14 cellular contexts compared by ENCODE assay signal in the genomic region with DNA sequence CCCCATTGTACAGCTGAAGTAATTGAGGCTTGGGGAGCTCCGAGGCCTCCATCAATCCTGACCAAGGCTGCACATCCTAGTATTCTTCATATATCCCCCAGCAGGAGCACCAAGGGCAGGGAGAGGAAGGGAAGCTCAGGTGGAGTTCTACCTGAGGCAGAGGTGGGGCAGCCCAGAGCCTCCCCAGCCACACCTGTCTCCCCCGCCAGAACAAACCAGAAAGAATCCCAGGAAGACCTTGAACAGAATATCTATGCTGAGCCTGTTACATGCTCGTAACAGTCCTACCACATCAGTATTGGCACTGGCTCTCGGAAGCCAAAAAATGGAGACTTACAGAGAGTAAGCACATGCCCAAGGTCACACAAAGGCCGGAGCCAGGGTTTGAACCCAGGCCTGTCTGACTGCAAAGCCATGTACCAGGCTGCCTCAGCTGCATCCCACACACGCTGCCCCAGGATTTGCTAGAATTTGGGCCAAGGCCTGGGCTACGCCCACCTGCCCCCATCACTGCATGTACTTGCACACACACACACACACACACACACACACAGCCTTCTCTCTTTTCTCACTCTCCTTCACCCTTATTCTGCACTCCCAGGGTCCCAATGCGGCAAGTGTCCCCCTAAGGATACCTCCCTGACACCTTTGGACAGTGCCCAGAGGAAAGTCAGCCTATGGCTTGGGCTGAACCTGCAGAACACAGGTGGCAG. TPM values are rescaled to one million over a fixed set of nuclear protein-coding genes. Genes with fewer than 3 reads are reported as not detected.
DNase-seq lines count a peak whose midpoint lies in the region; TF ChIP-seq lines count a peak whose summit lies in the region.
"Had no signal": no experiment of that assay in that cellular context is flagged by ENCODE, and none has a peak within 500 bp of the region (broad histone marks: within the 10 kb centered on the region; RNA-seq: fewer than 3 reads in every experiment).

No MANE protein-coding gene starts in this region.

- H3K36me3 Mint-ChIP-seq in T-helper 1 cell treated with Interleukin-12 subunit alpha and Interleukin-12 subunit beta and Interleukin-4 antibody, amounts not matched to agents 30 μg/mL and 1 μg/mL, for 36 hours (ENCODE audit: low read depth) = peaks cover 31% of the 10 kb centered on the region
- H3K36me3 Mint-ChIP-seq in neural progenitor cell = peaks cover 4% of the 10 kb centered on the region

- peak overlapping the region; percentile 98 for H3K27ac Mint-ChIP-seq in T-helper 1 cell treated with Interleukin-12 subunit alpha and Interleukin-12 subunit beta and Interleukin-4 antibody, amounts not matched to agents 30 μg/mL and 1 μg/mL, for 36 hours
- H3K27ac Mint-ChIP-seq in neural progenitor cell = no peak overlapping the region

- H3K4me2 ChIP-seq in MM.1S (ENCODE audit: low read depth, low read length) (peak overlapping the region; percentile 74), neural progenitor cell (peak overlapping the region; percentile 52)

- H3K27me3 ChIP-seq in MM.1S (replicated peaks; ENCODE audit: insufficient read depth, low read length) (no peaks in the 10 kb centered on the region), colonic mucosa (no peaks in the 10 kb centered on the region), neural progenitor cell (peaks cover 11% of the 10 kb centered on the region), ovary (no peaks in the 10 kb centered on the region)
- H3K27me3 ChIP-seq: pancreas had no signal

- H3K27ac ChIP-seq in MM.1S (ENCODE audit: low read length) (peak overlapping the region; percentile 95), colonic mucosa (peak overlapping the region; percentile 82), neural progenitor cell (no peak overlapping the region), ovary (no peak overlapping the region)
- H3K27ac ChIP-seq: pancreas, thoracic aorta had no signal

- H3K9me2 ChIP-seq in MM.1S (replicated peaks; ENCODE audit: insufficient read depth, low read length) = no peaks in the 10 kb centered on the region

- H3K9ac ChIP-seq in MM.1S (ENCODE audit: low read length) = peak overlapping the region; percentile 98
- peak overlapping the region; percentile 31 to 76 for H3K9ac ChIP-seq in colonic mucosa (ENCODE audit: low read depth in 2 of 2, low read length in 2 of 2)
- no peak overlapping the region for H3K9ac ChIP-seq in neural progenitor cell

- TF ChIP-seq EP300 in ovary (IDR thresholded peaks at IDR 0.05) = no peak

- H3K36me3 ChIP-seq in MM.1S (replicated peaks; ENCODE audit: insufficient read depth, low read length) = peaks cover 12% of the 10 kb centered on the region; the same call in 1 of the 2 replicates
- H3K36me3 ChIP-seq in colonic mucosa = no peaks in the 10 kb centered on the region
- H3K36me3 ChIP-seq in neural progenitor cell = no peaks in the 10 kb centered on the region
- no peaks in the 10 kb centered on the region for H3K36me3 ChIP-seq in ovary
- H3K36me3 ChIP-seq: pancreas, thoracic aorta had no signal

- H3K9me3 ChIP-seq in MM.1S (replicated peaks; ENCODE audit: insufficient read depth, low read length) = no peaks in the 10 kb centered on the region
- H3K9me3 ChIP-seq in colonic mucosa = no peaks in the 10 kb centered on the region
- H3K9me3 ChIP-seq in neural progenitor cell (ENCODE audit: low read depth) = no peaks in the 10 kb centered on the region
- H3K9me3 ChIP-seq in ovary = no peaks in the 10 kb centered on the region
- H3K9me3 ChIP-seq: pancreas, thoracic aorta had no signal

- TF ChIP-seq POLR2A in ovary (IDR thresholded peaks at IDR 0.05) = no peak

- TF ChIP-seq CTCF in MM.1S (IDR thresholded peaks at IDR 0.05; ENCODE audit: low read length) = no peak
- no peak for TF ChIP-seq CTCF in colonic mucosa (IDR thresholded peaks at IDR 0.05)
- TF ChIP-seq CTCF in neural progenitor cell (IDR thresholded peaks at IDR 0.05) = no peak
- no peak for TF ChIP-seq CTCF in ovary (IDR thresholded peaks at IDR 0.05)

- H3K4me3 Mint-ChIP-seq in T-helper 1 cell treated with Interleukin-12 subunit alpha and Interleukin-12 subunit beta and Interleukin-4 antibody, amounts not matched to agents 30 μg/mL and 1 μg/mL, for 36 hours = peak overlapping the region; percentile 96
- peak overlapping the region; percentile 27 for H3K4me3 Mint-ChIP-seq in neural progenitor cell

- H3F3A ChIP-seq in MM.1S (ENCODE audit: insufficient read depth, low read length) (peaks cover 62% of the 10 kb centered on the region), neural progenitor cell (ENCODE audit: low read depth) (peaks cover 36% of the 10 kb centered on the region)

- no peak overlapping the region for H2AFZ ChIP-seq in MM.1S (ENCODE audit: low read length)
- H2AFZ ChIP-seq in neural progenitor cell (replicated peaks) = no peak overlapping the region

- H4K20me1 ChIP-seq in MM.1S (ENCODE audit: insufficient read depth, low read length) (no peaks in the 10 kb centered on the region), neural progenitor cell (ENCODE audit: low read depth) (peaks cover 36% of the 10 kb centered on the region)

- DNase-seq in T-helper 1 cell = no peak
- DNase-seq in MM.1S = peak; percentile 41
- DNase-seq in colonic mucosa = peak; percentile 64
- no peak for DNase-seq in neural progenitor cell (ENCODE audit: low spot score)
- DNase-seq in NCI-H1694 treated with DMSO at 0.1 percent for 48 hours (lab: John Stamatoyannopoulos, UW) = no peak
- no peak for DNase-seq in ovary
- no peak for DNase-seq in NCI-H2081 (lab: John Stamatoyannopoulos, UW)
- DNase-seq: activated CD4-positive, alpha-beta T cell treated with anti-CD3 and anti-CD28 coated beads for 1 hour; hypothalamus; NCI-H1092; NCI-H2227 treated with DMSO at 0.1 percent for 48 hours; pancreas had no signal

- no peaks in the 10 kb centered on the region for H3K9me3 Mint-ChIP-seq in T-helper 1 cell treated with Interleukin-12 subunit alpha and Interleukin-12 subunit beta and Interleukin-4 antibody, amounts not matched to agents 30 μg/mL and 1 μg/mL, for 36 hours
- no peaks in the 10 kb centered on the region for H3K9me3 Mint-ChIP-seq in neural progenitor cell

- H3K4me3 ChIP-seq in MM.1S (ENCODE audit: low read length) = peak overlapping the region; percentile 95
- no peak overlapping the region for H3K4me3 ChIP-seq in colonic mucosa
- H3K4me3 ChIP-seq in neural progenitor cell = no peak overlapping the region
- H3K4me3 ChIP-seq in ovary = no peak overlapping the region
- H3K4me3 ChIP-seq: pancreas, thoracic aorta had no signal

- H3K4me1 ChIP-seq in MM.1S (ENCODE audit: low read length) = peaks cover 46% of the 10 kb centered on the region
- peaks cover 30% of the 10 kb centered on the region for H3K4me1 ChIP-seq in colonic mucosa
- H3K4me1 ChIP-seq in neural progenitor cell = peaks cover 29% of the 10 kb centered on the region
- peaks cover 9% of the 10 kb centered on the region for H3K4me1 ChIP-seq in ovary (ENCODE audit: insufficient read depth)

- intact Hi-C loops in colonic mucosa (cut with DNase I) (no loop called here), ovary (cut with DNase I) (no loop called here)

- peaks cover 65% of the 10 kb centered on the region for H3K4me1 Mint-ChIP-seq in T-helper 1 cell treated with Interleukin-12 subunit alpha and Interleukin-12 subunit beta and Interleukin-4 antibody, amounts not matched to agents 30 μg/mL and 1 μg/mL, for 36 hours (ENCODE audit: low read depth)
- peaks cover 40% of the 10 kb centered on the region for H3K4me1 Mint-ChIP-seq in neural progenitor cell

- no peaks in the 10 kb centered on the region for H3K27me3 Mint-ChIP-seq in T-helper 1 cell treated with Interleukin-12 subunit alpha and Interleukin-12 subunit beta and Interleukin-4 antibody, amounts not matched to agents 30 μg/mL and 1 μg/mL, for 36 hours (ENCODE audit: low read depth)
- H3K27me3 Mint-ChIP-seq in neural progenitor cell (ENCODE audit: insufficient read depth, low read depth) = peaks cover 2% of the 10 kb centered on the region

- H3K79me2 ChIP-seq in MM.1S (ENCODE audit: low read length) (peaks cover 78% of the 10 kb centered on the region), neural progenitor cell (ENCODE audit: low read depth) (peaks cover 12% of the 10 kb centered on the region)

- 91 to 92% (median 92%) methylated on average over 8 of the region's 8 CpGs for WGBS in ovary, 3 donors

RNA-seq across cellular contexts. Expression of a gene that starts 4.5 kb away (rescaled TPM):
- total RNA-seq in colonic mucosa (10 to 100 TPM in 1 of 2 donors, 1 to 10 TPM in 1; 8.2 to 32.9 TPM), neural progenitor cell (ENCODE audit: low replicate concordance) (3.4 and 7.0 TPM in 2 replicates), ovary (1 to 10 TPM in 1 of 7 donors, under 1 TPM in 4, not detected in 2; under 0.01 to 1.1 (median 0.23) TPM)
- polyA plus RNA-seq in ovary = under 1 TPM; 0.08 to 0.13 TPM

RNA-seq across cellular contexts. Expression of a gene that starts 32.8 kb away (rescaled TPM):
- total RNA-seq in colonic mucosa (100 to 1,000 TPM; 106 to 221 TPM), neural progenitor cell (ENCODE audit: low replicate concordance) (99.9 and 235 TPM in 2 replicates), ovary (100 to 1,000 TPM in 4 of 7 donors, 10 to 100 TPM in 3; 44.1 to 274 (median 143) TPM)
- 100 to 1,000 TPM in 1 of 2 donors, 10 to 100 TPM in 1; 37.9 to 257 TPM for polyA plus RNA-seq in ovary

RNA-seq across cellular contexts. Expression of a gene that starts 42.5 kb away (rescaled TPM):
- total RNA-seq in colonic mucosa (10 to 100 TPM; 22.9 to 27.3 TPM), neural progenitor cell (ENCODE audit: low replicate concordance) (3.9 and 8.7 TPM in 2 replicates), ovary (100 to 1,000 TPM in 3 of 7 donors, 10 to 100 TPM in 4; 37.3 to 147 (median 98.7) TPM)
- polyA plus RNA-seq in ovary = 10 to 100 TPM; 44.1 to 68.2 TPM

Comparison
In these comparisons a context has a peak if more than half of its experiments do, and no peak if none do; other contexts are left out.
1. DNase-seq: peak in MM.1S (single experiment) and colonic mucosa (single experiment); none in T-helper 1 cell (0 of 5), neural progenitor cell (single experiment), NCI-H1694 treated with DMSO at 0.1 percent for 48 hours (single experiment), ovary (0 of 5) and NCI-H2081 (0 of 2).
2. H3K27ac ChIP-seq: peak in MM.1S (single experiment) and colonic mucosa (single experiment); none in neural progenitor cell (single experiment) and ovary (0 of 2).